In genomic region chr3:43959498-43960447, GRCh38 we compare ENCODE assay signal across 1 cellular context.
TF ChIP-seq lines count a peak whose summit lies in the region.

No MANE protein-coding gene starts in this region.

TF ChIP-seq in H1, 55 proteins besides CTCF, POLR2A, EP300 and RAD21:
- no peak for TF ChIP-seq E2F6 (IDR thresholded peaks at IDR 0.05)
